Comparison of ENCODE assay signal across 1 cellular context in the genomic region with DNA sequence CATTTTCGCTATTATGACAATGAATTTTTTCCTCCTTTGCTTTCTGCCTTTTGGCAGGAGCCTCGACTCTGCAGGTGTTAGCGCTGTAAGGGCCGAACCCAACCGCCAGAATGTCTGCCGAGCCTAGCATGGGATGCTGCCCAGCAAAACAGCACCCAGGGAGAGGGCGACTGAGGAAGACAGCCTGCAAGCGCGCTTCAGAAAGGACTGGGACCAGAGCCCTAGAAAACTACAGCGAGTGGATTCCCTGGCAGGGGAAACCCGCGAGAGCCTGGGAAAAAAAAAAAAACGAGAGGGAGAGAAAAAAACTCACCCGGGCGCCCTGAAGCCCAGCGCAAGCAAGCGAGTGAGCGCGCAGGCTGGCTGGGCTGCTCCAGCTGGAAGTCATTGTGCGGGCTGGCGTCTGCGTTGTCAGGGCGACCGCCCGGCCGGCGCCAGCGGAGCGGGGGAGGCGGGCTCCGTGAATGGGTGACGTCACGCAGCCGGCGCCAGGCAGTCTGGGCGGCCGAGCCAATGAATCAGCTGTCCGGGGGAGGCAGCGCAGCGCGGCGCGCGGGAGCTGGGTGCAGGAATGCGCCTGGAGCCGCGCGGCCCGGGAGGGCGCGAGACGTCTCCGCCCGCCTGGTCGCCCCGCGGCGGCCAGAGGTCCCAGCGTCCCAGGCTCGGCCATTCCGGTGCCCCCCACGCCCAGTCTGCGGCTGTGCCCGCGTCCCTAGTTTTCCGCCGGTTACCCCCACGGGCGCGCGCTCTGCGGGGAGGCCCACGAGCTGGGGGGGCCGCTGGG.
TF ChIP-seq lines count a peak whose summit lies in the region.

No MANE protein-coding gene starts in this region.

TF ChIP-seq in HepG2, 621 proteins besides CTCF, POLR2A, EP300 and RAD21 (continued from another document and continues in another):
- TF ChIP-seq CHD2 (IDR thresholded peaks at IDR 0.05; ENCODE audit: low read depth, low read length): peak; percentile 92
- TF ChIP-seq HMGXB4 (CRISPR knock-in tag; IDR thresholded peaks at IDR 0.05; ENCODE audit: borderline replicate concordance in 1 of 2, low read depth in 1 of 2): 0 out of 4 replicates have a peak, but pooled peaks of 1 of the 2 experiments have one; percentile 10
- peak; percentile 83; the same call in 1 of the 2 replicates for TF ChIP-seq ZNF691 (CRISPR knock-in tag; IDR thresholded peaks at IDR 0.05; ENCODE audit: borderline replicate concordance, low read depth)
- TF ChIP-seq NFATC3 (CRISPR knock-in tag; IDR thresholded peaks at IDR 0.05): no peak
- no peak for TF ChIP-seq ZNF354B (CRISPR knock-in tag; IDR thresholded peaks at IDR 0.05)
- TF ChIP-seq PRDM15 (CRISPR knock-in tag; IDR thresholded peaks at IDR 0.05): peak; percentile 40; the same call in 1 of the 2 replicates
- TF ChIP-seq TBP (CRISPR knock-in tag; IDR thresholded peaks at IDR 0.05): peak; percentile 88; the same call in 1 of the 2 replicates
- peak; percentile 47 for TF ChIP-seq RARA (CRISPR knock-in tag; IDR thresholded peaks at IDR 0.05)
- no peak for TF ChIP-seq ZNF235 (CRISPR knock-in tag; IDR thresholded peaks at IDR 0.05; ENCODE audit: borderline replicate concordance)
- TF ChIP-seq ATF3 (CRISPR knock-in tag; IDR thresholded peaks at IDR 0.05): peak; percentile 95
- TF ChIP-seq ZNF460 (CRISPR knock-in tag; IDR thresholded peaks at IDR 0.05; ENCODE audit: borderline replicate concordance): no peak; the same call in 1 of the 2 replicates
- peak; percentile 87; the same call in 1 of the 2 replicates for TF ChIP-seq ZNF558 (CRISPR knock-in tag; IDR thresholded peaks at IDR 0.05; ENCODE audit: borderline replicate concordance)
- no peak for TF ChIP-seq GTF3A (CRISPR knock-in tag; conservative IDR thresholded peaks at IDR 0.05)
- peak; percentile 97 for TF ChIP-seq ZNF431 (CRISPR knock-in tag; IDR thresholded peaks at IDR 0.05; ENCODE audit: borderline replicate concordance, low read depth)
- peak; percentile 99 for TF ChIP-seq ATF2 (CRISPR knock-in tag; IDR thresholded peaks at IDR 0.05)
- TF ChIP-seq KIAA2018 (CRISPR knock-in tag; IDR thresholded peaks at IDR 0.05; ENCODE audit: borderline replicate concordance): no peak
- peak; percentile 73 for TF ChIP-seq AGO2 (optimal IDR thresholded peaks at IDR 0.05; ENCODE audit: low read depth, low read length)
- TF ChIP-seq PTBP1 (IDR thresholded peaks at IDR 0.05; ENCODE audit: low read depth, low read length, poor library complexity, severe bottlenecking): peak; percentile 65
- TF ChIP-seq RFX3 (CRISPR knock-in tag; IDR thresholded peaks at IDR 0.05): peak; percentile 99
- TF ChIP-seq MYC (CRISPR knock-in tag; IDR thresholded peaks at IDR 0.05; ENCODE audit: borderline replicate concordance): peak; percentile 84
- TF ChIP-seq, protein P1, sequence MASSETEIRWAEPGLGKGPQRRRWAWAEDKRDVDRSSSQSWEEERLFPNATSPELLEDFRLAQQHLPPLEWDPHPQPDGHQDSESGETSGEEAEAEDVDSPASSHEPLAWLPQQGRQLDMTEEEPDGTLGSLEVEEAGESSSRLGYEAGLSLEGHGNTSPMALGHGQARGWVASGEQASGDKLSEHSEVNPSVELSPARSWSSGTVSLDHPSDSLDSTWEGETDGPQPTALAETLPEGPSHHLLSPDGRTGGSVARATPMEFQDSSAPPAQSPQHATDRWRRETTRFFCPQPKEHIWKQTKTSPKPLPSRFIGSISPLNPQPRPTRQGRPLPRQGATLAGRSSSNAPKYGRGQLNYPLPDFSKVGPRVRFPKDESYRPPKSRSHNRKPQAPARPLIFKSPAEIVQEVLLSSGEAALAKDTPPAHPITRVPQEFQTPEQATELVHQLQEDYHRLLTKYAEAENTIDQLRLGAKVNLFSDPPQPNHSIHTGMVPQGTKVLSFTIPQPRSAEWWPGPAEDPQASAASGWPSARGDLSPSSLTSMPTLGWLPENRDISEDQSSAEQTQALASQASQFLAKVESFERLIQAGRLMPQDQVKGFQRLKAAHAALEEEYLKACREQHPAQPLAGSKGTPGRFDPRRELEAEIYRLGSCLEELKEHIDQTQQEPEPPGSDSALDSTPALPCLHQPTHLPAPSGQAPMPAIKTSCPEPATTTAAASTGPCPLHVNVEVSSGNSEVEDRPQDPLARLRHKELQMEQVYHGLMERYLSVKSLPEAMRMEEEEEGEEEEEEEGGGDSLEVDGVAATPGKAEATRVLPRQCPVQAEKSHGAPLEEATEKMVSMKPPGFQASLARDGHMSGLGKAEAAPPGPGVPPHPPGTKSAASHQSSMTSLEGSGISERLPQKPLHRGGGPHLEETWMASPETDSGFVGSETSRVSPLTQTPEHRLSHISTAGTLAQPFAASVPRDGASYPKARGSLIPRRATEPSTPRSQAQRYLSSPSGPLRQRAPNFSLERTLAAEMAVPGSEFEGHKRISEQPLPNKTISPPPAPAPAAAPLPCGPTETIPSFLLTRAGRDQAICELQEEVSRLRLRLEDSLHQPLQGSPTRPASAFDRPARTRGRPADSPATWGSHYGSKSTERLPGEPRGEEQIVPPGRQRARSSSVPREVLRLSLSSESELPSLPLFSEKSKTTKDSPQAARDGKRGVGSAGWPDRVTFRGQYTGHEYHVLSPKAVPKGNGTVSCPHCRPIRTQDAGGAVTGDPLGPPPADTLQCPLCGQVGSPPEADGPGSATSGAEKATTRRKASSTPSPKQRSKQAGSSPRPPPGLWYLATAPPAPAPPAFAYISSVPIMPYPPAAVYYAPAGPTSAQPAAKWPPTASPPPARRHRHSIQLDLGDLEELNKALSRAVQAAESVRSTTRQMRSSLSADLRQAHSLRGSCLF (CRISPR knock-in tag; IDR thresholded peaks at IDR 0.05; ENCODE audit: borderline replicate concordance): no peak; the same call in 1 of the 2 replicates
- peak; percentile 70 for TF ChIP-seq MNT (IDR thresholded peaks at IDR 0.05)
- no peak for TF ChIP-seq KDM4B (CRISPR knock-in tag; IDR thresholded peaks at IDR 0.05)
- no peak for TF ChIP-seq MAFK (conservative IDR thresholded peaks at IDR 0.05 in 1 of 2, IDR thresholded peaks at IDR 0.05 in 1 of 2; ENCODE audit: low read length in 2 of 2)
- TF ChIP-seq ZNF253 (CRISPR knock-in tag; IDR thresholded peaks at IDR 0.05; ENCODE audit: borderline replicate concordance): no peak
